In the genomic region with DNA sequence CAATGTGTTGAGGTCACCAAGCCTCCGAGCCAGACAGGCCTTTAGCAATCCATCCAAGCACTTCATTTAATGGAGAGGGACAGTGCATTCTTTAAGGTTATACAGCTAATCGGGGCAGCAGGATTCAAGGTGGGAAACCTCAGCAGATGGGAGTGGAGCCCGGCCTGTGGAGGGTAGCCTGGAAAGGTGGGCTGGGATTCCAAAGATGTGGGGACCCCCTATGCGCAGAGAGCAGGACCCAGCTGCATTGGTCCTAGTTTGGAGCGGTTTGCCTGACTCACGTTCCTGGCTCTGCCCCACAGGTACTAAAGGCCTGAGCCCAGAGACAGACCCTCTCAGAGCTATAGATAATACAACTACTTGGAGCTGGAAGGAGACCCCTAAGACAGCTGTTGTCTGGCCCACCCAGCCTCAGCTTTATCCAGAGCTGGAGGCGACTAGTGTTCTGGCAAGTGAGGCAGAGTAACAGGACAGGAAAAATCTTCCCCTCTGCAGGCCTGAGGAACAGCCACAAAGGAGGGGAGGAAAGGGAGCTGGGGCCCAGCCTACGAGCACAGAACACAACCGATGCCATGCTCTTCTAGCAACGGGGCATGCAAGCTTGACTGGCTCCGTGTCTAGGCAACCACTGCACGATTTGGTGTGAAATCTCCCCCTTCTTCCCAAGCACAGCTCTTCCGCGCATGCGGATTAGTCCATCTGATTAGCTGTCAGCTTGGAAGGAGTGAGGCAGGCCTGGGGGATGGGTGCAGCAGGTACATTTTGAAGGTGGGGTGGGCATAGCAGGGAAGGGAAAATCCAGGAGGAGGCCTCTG, we compare ENCODE assay signal across 14 cellular contexts. TPM values are rescaled to one million over a fixed set of nuclear protein-coding genes. Genes with fewer than 3 reads are reported as not detected.
DNase-seq lines count a peak whose midpoint lies in the region; ATAC-seq, FAIRE-seq and TF ChIP-seq lines count a peak whose summit lies in the region.
"Had no signal": no experiment of that assay in that cellular context is flagged by ENCODE, and none has a peak within 500 bp of the region (broad histone marks: within the 10 kb centered on the region; RNA-seq: fewer than 3 reads in every experiment).

No MANE protein-coding gene starts in this region.

- H3K4me2 ChIP-seq in H9 (ENCODE audit: insufficient read depth, insufficient read length, low read length) (no peak overlapping the region), parathyroid adenoma (ENCODE audit: low read length) (no peak overlapping the region)
- H3K4me2 ChIP-seq: BLaER1 treated with 17β-estradiol and CSF1 and Interleukin-3, amounts not matched to agents 10 nM and 100 nM had no signal

- no peaks in the 10 kb centered on the region for H3K36me3 ChIP-seq in body of pancreas (replicated peaks in 1 of 2; ENCODE audit: insufficient read depth in 1 of 2, low read depth in 2 of 2)
- no peaks in the 10 kb centered on the region for H3K36me3 ChIP-seq in parathyroid adenoma (ENCODE audit: control insufficient read depth, insufficient read depth, low read length)
- H3K36me3 ChIP-seq in small intestine (ENCODE audit: control insufficient read depth in 2 of 2, insufficient read depth in 2 of 2, low read length in 2 of 2), result no peaks in the 10 kb centered on the region
- H3K36me3 ChIP-seq in mucosa of descending colon (ENCODE audit: low read depth), result no peaks in the 10 kb centered on the region
- H3K36me3 ChIP-seq: BLaER1 treated with 17β-estradiol and CSF1 and Interleukin-3, amounts not matched to agents 10 nM and 100 nM had no signal

- no peak overlapping the region for H2BK12ac ChIP-seq in H9 (ENCODE audit: insufficient read length, low read depth, low read length)

- no peak overlapping the region for H4K5ac ChIP-seq in H9 (ENCODE audit: insufficient read length, low read depth, low read length)

- no CpG with 5 or more reads among the region's 15 CpGs for WGBS in H9 (ENCODE audit: extremely low coverage, insufficient read length, low lambda C conversion rate)
- WGBS in body of pancreas, 2 donors, result 59 to 62% methylated on average over 12 to 15 of the region's 15 CpGs
- WGBS in small intestine, 3 donors, result 70 to 81% (median 75%) methylated on average over 15 of the region's 15 CpGs

- H2BK120ac ChIP-seq in H9 (ENCODE audit: low read depth, low read length, poor library complexity, severe bottlenecking), result no peak overlapping the region

- no peak overlapping the region for H3K27ac ChIP-seq in H9 (ENCODE audit: insufficient read length, low read depth, low read length)
- no peak overlapping the region for H3K27ac ChIP-seq in body of pancreas
- peak overlapping the region; percentile 80 for H3K27ac ChIP-seq in parathyroid adenoma
- H3K27ac ChIP-seq in small intestine (ENCODE audit: low read depth in 1 of 2, low read length in 1 of 2), result no peak overlapping the region
- H3K27ac ChIP-seq: BLaER1 treated with 17β-estradiol and CSF1 and Interleukin-3, amounts not matched to agents 10 nM and 100 nM had no signal

- H2AFZ ChIP-seq in H9 (ENCODE audit: low read length) (no peak overlapping the region), parathyroid adenoma (peak overlapping the region; percentile 85)

- TF ChIP-seq CTCF in H9 (conservative IDR thresholded peaks at IDR 0.05), result no peak
- TF ChIP-seq CTCF in body of pancreas (IDR thresholded peaks at IDR 0.05), result no peak
- no peak for TF ChIP-seq CTCF in parathyroid adenoma (IDR thresholded peaks at IDR 0.05)
- TF ChIP-seq CTCF in mucosa of descending colon (IDR thresholded peaks at IDR 0.05), result no peak

- H3K18ac ChIP-seq in H9 (ENCODE audit: insufficient read length, low read depth, low read length), result no peak overlapping the region

- peaks cover 25 to 34% of the 10 kb centered on the region in 2 experiments for H3K4me1 Mint-ChIP-seq in H9
- H3K4me1 Mint-ChIP-seq: activated naive CD8-positive, alpha-beta T cell treated with anti-CD3 and anti-CD28 coated beads for 36 hours; naive B cell; T-cell had no signal

- no peak overlapping the region for H4K8ac ChIP-seq in H9 (replicated peaks; ENCODE audit: insufficient read length, low read depth, low read length)

- no peak overlapping the region for H3K56ac ChIP-seq in H9 (ENCODE audit: insufficient read length, low read depth, low read length)

- H3K4me3 Mint-ChIP-seq in H9, result no peak overlapping the region
- H3K4me3 Mint-ChIP-seq: activated CD8-positive, alpha-beta T cell treated with anti-CD3 and anti-CD28 coated beads for 36 hours; activated naive CD8-positive, alpha-beta T cell treated with anti-CD3 and anti-CD28 coated beads for 36 hours; naive B cell; T-cell had no signal

- no peaks in the 10 kb centered on the region for H3K36me3 Mint-ChIP-seq in H9 (ENCODE audit: insufficient read depth in 1 of 3, low read depth in 3 of 3)
- H3K36me3 Mint-ChIP-seq: activated naive CD8-positive, alpha-beta T cell treated with anti-CD3 and anti-CD28 coated beads for 36 hours; naive B cell; T-cell had no signal

- H3K9me3 Mint-ChIP-seq in H9, result no peaks in the 10 kb centered on the region; a peak in 1 of 5 replicates
- H3K9me3 Mint-ChIP-seq: activated CD8-positive, alpha-beta T cell treated with anti-CD3 and anti-CD28 coated beads for 36 hours; activated naive CD8-positive, alpha-beta T cell treated with anti-CD3 and anti-CD28 coated beads for 36 hours; T-cell had no signal

- H3K79me2 ChIP-seq in H9 (ENCODE audit: insufficient read depth, low read length), result no peaks in the 10 kb centered on the region
- no peaks in the 10 kb centered on the region for H3K79me2 ChIP-seq in parathyroid adenoma

- FAIRE-seq in small intestine (lab: Jason Lieb, UNC), result no peak

- no peak overlapping the region for H3K4ac ChIP-seq in H9 (ENCODE audit: low read depth, low read length)

- no peak overlapping the region for H4K91ac ChIP-seq in H9 (ENCODE audit: insufficient read length, low read depth, low read length)

- no peaks in the 10 kb centered on the region for H3K9me3 ChIP-seq in H9 (ENCODE audit: control insufficient read depth, low read depth, low read length)
- H3K9me3 ChIP-seq in body of pancreas, result no peaks in the 10 kb centered on the region
- no peaks in the 10 kb centered on the region for H3K9me3 ChIP-seq in parathyroid adenoma (ENCODE audit: control insufficient read depth, low read length)
- no peaks in the 10 kb centered on the region for H3K9me3 ChIP-seq in small intestine (ENCODE audit: control insufficient read depth, low read depth)
- no peaks in the 10 kb centered on the region for H3K9me3 ChIP-seq in mucosa of descending colon
- H3K9me3 ChIP-seq: BLaER1 treated with 17β-estradiol and CSF1 and Interleukin-3, amounts not matched to agents 10 nM and 100 nM had no signal

- peak overlapping the region; percentile 22 for H3K14ac ChIP-seq in H9 (ENCODE audit: insufficient read depth, low read length)

- DNase-seq in H9 (no peak), body of pancreas (peak in 3 of 4 donors; percentile 39 to 61 (median 57)), islet precursor cell (peak; percentile 34), small intestine (no peak), mucosa of descending colon (no peak)
- DNase-seq in stimulated activated naive CD4-positive, alpha-beta T cell treated with Interleukin-2 at 50 U/mL for 16 hours (lab: John Stamatoyannopoulos, UW), result no peak
- DNase-seq: activated CD8-positive, alpha-beta T cell treated with anti-CD3 and anti-CD28 coated beads for 36 hours; activated naive CD8-positive, alpha-beta T cell treated with anti-CD3 and anti-CD28 coated beads for 36 hours; naive B cell; NK-92 treated with Interleukin-12 subunit alpha and Interleukin-12 subunit beta, amount 100 ng/mL, for 24 hours had no signal

- ATAC-seq in body of pancreas, result no peak
- ATAC-seq in HG02763 (IDR thresholded peaks at IDR 0.05; ENCODE audit: unreplicated experiment), result no peak
- ATAC-seq in mucosa of descending colon, result no peak
- ATAC-seq: activated CD8-positive, alpha-beta T cell treated with anti-CD3 and anti-CD28 coated beads for 36 hours; T-cell had no signal

- no peak overlapping the region for H3K4me3 ChIP-seq in body of pancreas
- H3K4me3 ChIP-seq in parathyroid adenoma (ENCODE audit: low read depth, low read length), result no peak overlapping the region
- H3K4me3 ChIP-seq in small intestine (ENCODE audit: low read depth in 1 of 2, low read length in 2 of 2), result no peak overlapping the region
- no peak overlapping the region for H3K4me3 ChIP-seq in mucosa of descending colon
- H3K4me3 ChIP-seq: BLaER1 treated with 17β-estradiol and CSF1 and Interleukin-3, amounts not matched to agents 10 nM and 100 nM had no signal

- peaks cover 52% of the 10 kb centered on the region for H3K27me3 Mint-ChIP-seq in H9 (ENCODE audit: low read depth)
- H3K27me3 Mint-ChIP-seq: activated CD8-positive, alpha-beta T cell treated with anti-CD3 and anti-CD28 coated beads for 36 hours; activated naive CD8-positive, alpha-beta T cell treated with anti-CD3 and anti-CD28 coated beads for 36 hours had no signal

- H2BK15ac ChIP-seq in H9 (ENCODE audit: low read depth, low read length), result no peak overlapping the region

- H2AK5ac ChIP-seq in H9 (ENCODE audit: insufficient read length, low read length), result no peak overlapping the region

- TF ChIP-seq POLR2A in body of pancreas (IDR thresholded peaks at IDR 0.05), result no peak

- no peaks in the 10 kb centered on the region for H3K79me1 ChIP-seq in H9 (ENCODE audit: insufficient read depth, low read depth, low read length, poor library complexity, severe bottlenecking)

- H3K9ac ChIP-seq in H9 (ENCODE audit: extremely low read depth, insufficient read length, low read length) (no peak overlapping the region), parathyroid adenoma (no peak overlapping the region)
- H3K9ac ChIP-seq: BLaER1 treated with 17β-estradiol and CSF1 and Interleukin-3, amounts not matched to agents 10 nM and 100 nM had no signal

- H3K27ac Mint-ChIP-seq in H9, result peak overlapping the region in 1 of 3 experiments; percentile 50; a peak in 1 of 7 replicates
- H3K27ac Mint-ChIP-seq: activated CD8-positive, alpha-beta T cell treated with anti-CD3 and anti-CD28 coated beads for 36 hours; activated naive CD8-positive, alpha-beta T cell treated with anti-CD3 and anti-CD28 coated beads for 36 hours; T-cell had no signal

- no peaks in the 10 kb centered on the region for H4K20me1 ChIP-seq in H9 (ENCODE audit: control insufficient read depth, insufficient read depth, insufficient read length)
- H4K20me1 ChIP-seq: BLaER1 treated with 17β-estradiol and CSF1 and Interleukin-3, amounts not matched to agents 10 nM and 100 nM had no signal

- H2BK20ac ChIP-seq in H9 (ENCODE audit: low read depth, low read length, poor library complexity, severe bottlenecking), result no peak overlapping the region

- peaks cover 2% of the 10 kb centered on the region for H3K23me2 ChIP-seq in H9 (ENCODE audit: insufficient read length, low read depth, low read length, poor library complexity, severe bottlenecking)

- H3K23ac ChIP-seq in H9 (ENCODE audit: insufficient read length, low read depth, low read length), result no peak overlapping the region

- H2BK5ac ChIP-seq in H9 (ENCODE audit: insufficient read length, low read length), result no peak overlapping the region

- H3T11ph ChIP-seq in H9 (ENCODE audit: low read length), result no peak overlapping the region

- intact Hi-C loops in body of pancreas (cut with DNase I) (no loop called here), mucosa of descending colon (cut with DNase I, micrococcal nuclease) (no loop called here)

- no peaks in the 10 kb centered on the region for H3K4me1 ChIP-seq in H9 (ENCODE audit: insufficient read depth, low read length)
- no peaks in the 10 kb centered on the region for H3K4me1 ChIP-seq in body of pancreas
- peaks cover 28% of the 10 kb centered on the region for H3K4me1 ChIP-seq in parathyroid adenoma
- H3K4me1 ChIP-seq in small intestine (ENCODE audit: control insufficient read depth in 2 of 2, insufficient read depth in 1 of 2, low read depth in 1 of 2, low read length in 1 of 2), result no peaks in the 10 kb centered on the region
- H3K4me1 ChIP-seq in mucosa of descending colon (ENCODE audit: low read depth), result no peaks in the 10 kb centered on the region

- H3K27me3 ChIP-seq in H9 (ENCODE audit: insufficient read depth, low read length), result no peaks in the 10 kb centered on the region; the same call in 1 of the 2 replicates
- H3K27me3 ChIP-seq in body of pancreas, result no peaks in the 10 kb centered on the region
- no peaks in the 10 kb centered on the region for H3K27me3 ChIP-seq in parathyroid adenoma (ENCODE audit: control insufficient read depth, insufficient read depth, low read length)
- H3K27me3 ChIP-seq in small intestine (ENCODE audit: control insufficient read depth in 2 of 2, insufficient read depth in 2 of 2, low read length in 2 of 2), result no peaks in the 10 kb centered on the region
- H3K27me3 ChIP-seq: BLaER1 treated with 17β-estradiol and CSF1 and Interleukin-3, amounts not matched to agents 10 nM and 100 nM had no signal

RNA-seq across cellular contexts. Expression of a gene that starts 1.1 kb away (rescaled TPM):
- not detected in 2 replicates for total RNA-seq in H9 (2021)
- 1 to 10 TPM in 1 of 2 donors, under 1 TPM in 1; 0.52 to 2.0 TPM for total RNA-seq in body of pancreas
- polyA plus RNA-seq in small intestine, result 1 to 10 TPM in 2 of 3 donors, under 1 TPM in 1; 0.37 to 8.6 (median 4.0) TPM
- 1 to 10 TPM in 2 of 3 donors, under 1 TPM in 1; 0.13 to 6.2 (median 1.2) TPM for total RNA-seq in mucosa of descending colon
- total RNA-seq: activated CD8-positive, alpha-beta T cell treated with anti-CD3 and anti-CD28 coated beads for 36 hours; T-cell had no signal

RNA-seq across cellular contexts. Expression of a gene that starts 28.5 kb away (rescaled TPM):
- total RNA-seq in H9 (2021) (0.07 and 0.13 TPM in 2 replicates), body of pancreas (1 to 10 TPM in 1 of 2 donors, under 1 TPM in 1; 0.26 to 1.6 TPM), mucosa of descending colon (1 to 10 TPM in 1 of 3 donors, under 1 TPM in 1, not detected in 1; 0.09 to 1.4 TPM)
- 10 to 100 TPM in 1 of 3 donors, 1 to 10 TPM in 1, under 1 TPM in 1; 0.27 to 52.1 (median 2.0) TPM for polyA plus RNA-seq in small intestine
- total RNA-seq: activated CD8-positive, alpha-beta T cell treated with anti-CD3 and anti-CD28 coated beads for 36 hours; activated naive CD8-positive, alpha-beta T cell treated with anti-CD3 and anti-CD28 coated beads for 36 hours; T-cell had no signal

RNA-seq across cellular contexts. Expression of a gene that starts 33.0 kb away (rescaled TPM):
- total RNA-seq in H9 (2021), result 51.7 and 53.1 TPM in 2 replicates
- total RNA-seq in body of pancreas, result 10 to 100 TPM; 29.0 to 31.6 TPM
- polyA plus RNA-seq in small intestine, result 10 to 100 TPM; 38.2 to 48.1 (median 43.8) TPM
- 10 to 100 TPM; 29.1 to 35.3 (median 29.9) TPM for total RNA-seq in mucosa of descending colon

RNA-seq across cellular contexts. Expression of a gene that starts 59.7 kb away (rescaled TPM):
- total RNA-seq in H9 (2021) (not detected in 2 replicates), body of pancreas (not detected), mucosa of descending colon (1 to 10 TPM in 1 of 3 donors, under 1 TPM in 2; 0.58 to 3.5 (median 0.58) TPM)
- polyA plus RNA-seq in small intestine, result under 1 TPM in 1 of 3 donors, not detected in 2; 0.97 TPM
- total RNA-seq: activated CD8-positive, alpha-beta T cell treated with anti-CD3 and anti-CD28 coated beads for 36 hours; activated naive CD8-positive, alpha-beta T cell treated with anti-CD3 and anti-CD28 coated beads for 36 hours; T-cell had no signal

Comparison
In these comparisons a context has a peak if more than half of its experiments do, and no peak if none do; other contexts are left out.
1. DNase-seq: peak in body of pancreas (3 of 4) and islet precursor cell (single experiment); none in H9 (single experiment), stimulated activated naive CD4-positive, alpha-beta T cell treated with Interleukin-2 at 50 U/mL for 16 hours (single experiment), small intestine (single experiment) and mucosa of descending colon (0 of 3).